15 cellular contexts compared by ENCODE assay signal in genomic region chr11:1348146-1348545, GRCh38. TPM values are rescaled to one million over a fixed set of nuclear protein-coding genes. Genes with fewer than 3 reads are reported as not detected.
DNase-seq lines count a peak whose midpoint lies in the region; ATAC-seq and TF ChIP-seq lines count a peak whose summit lies in the region.
"Had no signal": no experiment of that assay in that cellular context is flagged by ENCODE, and none has a peak within 500 bp of the region (broad histone marks: within the 10 kb centered on the region; RNA-seq: fewer than 3 reads in every experiment).

No MANE protein-coding gene starts in this region.

- peaks cover 0 to 18% (median 0%) of the 10 kb centered on the region in 3 experiments for H3K27me3 ChIP-seq in neuronal stem cell (ENCODE audit: control insufficient read depth in 3 of 3, insufficient read depth in 3 of 3, low read depth in 1 of 3, low read length in 3 of 3)
- peaks cover 0 to 21% (median 0%) of the 10 kb centered on the region in 4 donors for H3K27me3 ChIP-seq in esophagus muscularis mucosa
- H3K27me3 ChIP-seq: BLaER1 treated with 17β-estradiol and CSF1 and Interleukin-3, amounts not matched to agents 10 nM and 100 nM had no signal

- H3K4me1 Mint-ChIP-seq in type B pancreatic cell (ENCODE audit: unreplicated experiment), result peaks cover 6% of the 10 kb centered on the region

- H3K9me3 ChIP-seq in neuronal stem cell (replicated peaks in 1 of 2; ENCODE audit: control insufficient read depth in 2 of 2, insufficient read depth in 1 of 2, low read depth in 1 of 2, low read length in 2 of 2) (no peaks in the 10 kb centered on the region), esophagus muscularis mucosa (no peaks in the 10 kb centered on the region)
- H3K9me3 ChIP-seq: BLaER1 treated with 17β-estradiol and CSF1 and Interleukin-3, amounts not matched to agents 10 nM and 100 nM had no signal

- no peak overlapping the region for H3K14ac ChIP-seq in neuronal stem cell (ENCODE audit: low read length)

- no peak overlapping the region for H3K4me3 Mint-ChIP-seq in type B pancreatic cell
- H3K4me3 Mint-ChIP-seq: CD4-positive, alpha-beta T cell had no signal

- peak overlapping the region; percentile 61 for H3K18ac ChIP-seq in neuronal stem cell (ENCODE audit: low read length)

- TF ChIP-seq CTCF in type B pancreatic cell (conservative IDR thresholded peaks at IDR 0.05) (no peak), esophagus muscularis mucosa (IDR thresholded peaks at IDR 0.05) (no peak)

- H3K36me3 Mint-ChIP-seq in type B pancreatic cell, result no peaks in the 10 kb centered on the region

- no peak for TF ChIP-seq EP300 in esophagus muscularis mucosa (IDR thresholded peaks at IDR 0.05)

- no peak overlapping the region for H2AFZ ChIP-seq in neuronal stem cell (ENCODE audit: low read length)

- no peak overlapping the region for H3K4me2 ChIP-seq in neuronal stem cell (ENCODE audit: insufficient read depth, low read length, poor library complexity, severe bottlenecking)
- H3K4me2 ChIP-seq: BLaER1 treated with 17β-estradiol and CSF1 and Interleukin-3, amounts not matched to agents 10 nM and 100 nM had no signal

- H2BK5ac ChIP-seq in neuronal stem cell (ENCODE audit: low read length), result no peak overlapping the region

- intact Hi-C loops in esophagus muscularis mucosa (cut with DNase I), result no loop called here

- H3K4ac ChIP-seq in neuronal stem cell (ENCODE audit: low read length), result no peak overlapping the region

- no peak for ATAC-seq in HG02642 (IDR thresholded peaks at IDR 0.05; ENCODE audit: poor library complexity, unreplicated experiment)

- H3K36me3 ChIP-seq in neuronal stem cell (replicated peaks in 1 of 2; ENCODE audit: control insufficient read depth in 2 of 2, insufficient read depth in 2 of 2, low read length in 2 of 2), result no peaks in the 10 kb centered on the region
- no peaks in the 10 kb centered on the region for H3K36me3 ChIP-seq in esophagus muscularis mucosa
- H3K36me3 ChIP-seq: BLaER1 treated with 17β-estradiol and CSF1 and Interleukin-3, amounts not matched to agents 10 nM and 100 nM had no signal

- no peak overlapping the region for H3K23ac ChIP-seq in neuronal stem cell (ENCODE audit: low read depth, low read length, poor library complexity)

- peak overlapping the region; percentile 68 for H3K27ac Mint-ChIP-seq in type B pancreatic cell
- H3K27ac Mint-ChIP-seq: CD4-positive, alpha-beta T cell had no signal

- no peak overlapping the region for H3K27ac ChIP-seq in neuronal stem cell (replicated peaks; ENCODE audit: low read length)
- H3K27ac ChIP-seq in esophagus muscularis mucosa (replicated peaks in 1 of 4), result no peak overlapping the region

- no peak overlapping the region for H2AK5ac ChIP-seq in neuronal stem cell (ENCODE audit: low read depth, low read length)

- no peaks in the 10 kb centered on the region for H3K9me3 Mint-ChIP-seq in type B pancreatic cell
- H3K9me3 Mint-ChIP-seq: CD4-positive, alpha-beta T cell had no signal

- no peak overlapping the region for H2BK120ac ChIP-seq in neuronal stem cell (ENCODE audit: low read depth, low read length)

- no peaks in the 10 kb centered on the region for H3K79me1 ChIP-seq in neuronal stem cell (ENCODE audit: low read depth, low read length)

- peaks cover 14% of the 10 kb centered on the region for H3K27me3 Mint-ChIP-seq in type B pancreatic cell
- H3K27me3 Mint-ChIP-seq: CD4-positive, alpha-beta T cell had no signal

- peak; percentile 44 for DNase-seq in activated effector memory CD4-positive, alpha-beta T cell treated with anti-CD3 and anti-CD28 coated beads, Interleukin-2, amount 50 U/mL, for 16 hours
- DNase-seq in activated effector memory CD4-positive, alpha-beta T cell treated with Interleukin-2 at 50 U/mL for 16 hours, result no peak
- DNase-seq in ecto neural progenitor cell (ENCODE audit: low spot score) (peak; percentile 34), neuronal stem cell (ENCODE audit: low spot score) (no peak), type B pancreatic cell (ENCODE audit: extremely low spot score, unreplicated experiment) (no peak), esophagus muscularis mucosa (ENCODE audit: extremely low spot score) (no peak), SW 1271 (lab: John Stamatoyannopoulos, UW) (no peak)
- DNase-seq: ACHN; CD4-positive, alpha-beta T cell; DMS153; DND-41; GDM1; IMR-90 had no signal

- peak overlapping the region; percentile 43 for H2BK12ac ChIP-seq in neuronal stem cell (ENCODE audit: low read length)

- no peak overlapping the region for H3K9ac ChIP-seq in neuronal stem cell (ENCODE audit: low read depth, low read length, poor library complexity)
- H3K9ac ChIP-seq: BLaER1 treated with 17β-estradiol and CSF1 and Interleukin-3, amounts not matched to agents 10 nM and 100 nM had no signal

- WGBS in neuronal stem cell (ENCODE audit: extremely low coverage in 2 of 2, insufficient read length in 2 of 2, insufficient replicate concordance in 1 of 2), 2 donors, result no CpG with 5 or more reads among the region's 12 CpGs
- 75% methylated on average over 11 of the region's 12 CpGs for WGBS in esophagus muscularis mucosa

- no peak overlapping the region for H4K91ac ChIP-seq in neuronal stem cell (ENCODE audit: low read depth, low read length, poor library complexity)

- TF ChIP-seq POLR2A in esophagus muscularis mucosa (IDR thresholded peaks at IDR 0.05; ENCODE audit: low read depth), result no peak

- H2BK15ac ChIP-seq in neuronal stem cell (ENCODE audit: low read length), result no peak overlapping the region

- H4K8ac ChIP-seq in neuronal stem cell (ENCODE audit: low read depth, low read length), result no peak overlapping the region

- H3K4me1 ChIP-seq in neuronal stem cell (ENCODE audit: control insufficient read depth in 2 of 2, insufficient read depth in 1 of 2, low read depth in 1 of 2, low read length in 2 of 2), result peaks cover 23 to 24% of the 10 kb centered on the region in 2 donors
- H3K4me1 ChIP-seq in esophagus muscularis mucosa, result no peaks in the 10 kb centered on the region

- H3K4me3 ChIP-seq in neuronal stem cell (ENCODE audit: low read length in 2 of 2) (no peak overlapping the region), esophagus muscularis mucosa (no peak overlapping the region)
- H3K4me3 ChIP-seq: BLaER1 treated with 17β-estradiol and CSF1 and Interleukin-3, amounts not matched to agents 10 nM and 100 nM had no signal

RNA-seq across cellular contexts. Expression of gene TOLLIP, which starts 38.7 kb away (rescaled TPM):
- polyA plus RNA-seq in neuronal stem cell (2013, experiment 1 of 2), result 16.5 TPM
- 15.3 TPM for polyA plus RNA-seq in neuronal stem cell (2013, experiment 2 of 2)
- total RNA-seq in type B pancreatic cell (ENCODE audit: low replicate concordance), result 49.2 and 65.1 TPM in 2 replicates
- 10 to 100 TPM; 33.2 to 71.6 (median 58.6) TPM for total RNA-seq in esophagus muscularis mucosa

RNA-seq across cellular contexts. Expression of gene BRSK2, which starts 41.6 kb away (rescaled TPM):
- 24.4 TPM for polyA plus RNA-seq in neuronal stem cell (2013, experiment 1 of 2)
- 23.0 TPM for polyA plus RNA-seq in neuronal stem cell (2013, experiment 2 of 2)
- 8.6 and 13.8 TPM in 2 replicates for total RNA-seq in type B pancreatic cell (ENCODE audit: low replicate concordance)
- 1 to 10 TPM; 1.0 to 3.3 (median 2.8) TPM for total RNA-seq in esophagus muscularis mucosa

Comparison
In these comparisons a context has a peak if more than half of its experiments do, and no peak if none do; other contexts are left out.
1. DNase-seq: peak in activated effector memory CD4-positive, alpha-beta T cell treated with anti-CD3 and anti-CD28 coated beads, Interleukin-2, amount 50 U/mL, for 16 hours (single experiment) and ecto neural progenitor cell (single experiment); none in activated effector memory CD4-positive, alpha-beta T cell treated with Interleukin-2 at 50 U/mL for 16 hours (single experiment), neuronal stem cell (single experiment), type B pancreatic cell (single experiment), esophagus muscularis mucosa (single experiment) and SW 1271 (0 of 2).